11 cellular contexts compared by ENCODE assay signal in genomic region chr16:27240948-27241531, GRCh38. TPM values are rescaled to one million over a fixed set of nuclear protein-coding genes. Genes with fewer than 3 reads are reported as not detected.
DNase-seq lines count a peak whose midpoint lies in the region; ATAC-seq and TF ChIP-seq lines count a peak whose summit lies in the region.
"Had no signal": no experiment of that assay in that cellular context is flagged by ENCODE, and none has a peak within 500 bp of the region (broad histone marks: within the 10 kb centered on the region; RNA-seq: fewer than 3 reads in every experiment).

No MANE protein-coding gene starts in this region.

- H3K27ac Mint-ChIP-seq in activated T-helper 2 cell treated with anti-CD3 and anti-CD28 coated beads, Interferon-gamma antibody, Interleukin-2, Interleukin-4, amounts not matched to agents 10 μg/mL and 5 μg/mL and 100 μg/mL, durations not matched to agents 14 hours and 24 hours and 36 hours, result peak overlapping the region; percentile 100
- H3K27ac Mint-ChIP-seq in GM23338, result no peak overlapping the region

- H3K27ac ChIP-seq in suprapubic skin (no peak overlapping the region), GM23338 (ENCODE audit: low read depth) (no peak overlapping the region)
- H3K27ac ChIP-seq: C4-2B, neutrophil had no signal

- peaks cover 4% of the 10 kb centered on the region for H3K36me3 Mint-ChIP-seq in activated T-cell treated with anti-CD3 and anti-CD28 coated beads, Interleukin-2, amount 50 U/mL, for 4 hours (ENCODE audit: insufficient read depth)
- peaks cover 73% of the 10 kb centered on the region for H3K36me3 Mint-ChIP-seq in activated T-helper 2 cell treated with anti-CD3 and anti-CD28 coated beads, Interferon-gamma antibody, Interleukin-2, Interleukin-4, amounts not matched to agents 10 μg/mL and 5 μg/mL and 100 μg/mL, durations not matched to agents 14 hours and 24 hours and 36 hours (ENCODE audit: low read depth)
- no peaks in the 10 kb centered on the region for H3K36me3 Mint-ChIP-seq in GM23338 (ENCODE audit: low read depth)

- no peak for TF ChIP-seq POLR2A in suprapubic skin (IDR thresholded peaks at IDR 0.05)

- peaks cover 3% of the 10 kb centered on the region for H3K36me3 ChIP-seq in suprapubic skin
- no peaks in the 10 kb centered on the region for H3K36me3 ChIP-seq in GM23338 (ENCODE audit: insufficient read depth)

- H3K9me3 ChIP-seq in suprapubic skin, result no peaks in the 10 kb centered on the region
- H3K9me3 ChIP-seq: neutrophil had no signal

- H3K4me2 ChIP-seq in GM23338, result no peak overlapping the region

- H3K4me1 ChIP-seq in suprapubic skin, result peaks cover 66% of the 10 kb centered on the region
- H3K4me1 ChIP-seq in GM23338 (ENCODE audit: insufficient read depth), result peaks cover 10% of the 10 kb centered on the region

- no peaks in the 10 kb centered on the region for H3K9me3 Mint-ChIP-seq in activated T-cell treated with anti-CD3 and anti-CD28 coated beads, Interleukin-2, amount 50 U/mL, for 4 hours
- no peaks in the 10 kb centered on the region for H3K9me3 Mint-ChIP-seq in activated T-helper 2 cell treated with anti-CD3 and anti-CD28 coated beads, Interferon-gamma antibody, Interleukin-2, Interleukin-4, amounts not matched to agents 10 μg/mL and 5 μg/mL and 100 μg/mL, durations not matched to agents 14 hours and 24 hours and 36 hours
- H3K9me3 Mint-ChIP-seq in GM23338, result no peaks in the 10 kb centered on the region; the same call in 2 of the 3 replicates

- no peak overlapping the region for H2AFZ ChIP-seq in GM23338

- H3K9me2 ChIP-seq in GM23338 (ENCODE audit: insufficient read depth), result no peaks in the 10 kb centered on the region

- 84% methylated on average over 6 of the region's 6 CpGs for WGBS in suprapubic skin

- H3K4me3 ChIP-seq in suprapubic skin (no peak overlapping the region), GM23338 (no peak overlapping the region)

- intact Hi-C loops in activated T-helper 2 cell treated with anti-CD3 and anti-CD28 coated beads, Interferon-gamma antibody, Interleukin-2, Interleukin-4, amounts not matched to agents 10 μg/mL and 5 μg/mL and 100 μg/mL, durations not matched to agents 14 hours and 24 hours and 36 hours (cut with micrococcal nuclease), result no loop called here

- no peak for TF ChIP-seq EP300 in suprapubic skin (IDR thresholded peaks at IDR 0.05)

- DNase-seq in activated T-cell treated with anti-CD3 and anti-CD28 coated beads, Interleukin-2, amount 50 U/mL, for 1 hour, result peak; percentile 6
- DNase-seq in activated T-cell treated with anti-CD3 and anti-CD28 coated beads, Interleukin-2, amount 50 U/mL, for 4 hours, result no peak
- no peak for DNase-seq in activated T-helper 2 cell treated with anti-CD3 and anti-CD28 coated beads, Interferon-gamma antibody, Interleukin-2, Interleukin-4, amounts not matched to agents 10 μg/mL and 5 μg/mL and 100 μg/mL, durations not matched to agents 14 hours and 24 hours and 36 hours (ENCODE audit: low spot score)
- DNase-seq in left lobe of liver (ENCODE audit: low spot score) (no peak), suprapubic skin (ENCODE audit: low spot score in 2 of 2) (peak; percentile 55 to 60), DMS 273 (lab: John Stamatoyannopoulos, UW; ENCODE audit: unreplicated experiment) (no peak), GM23338 (ENCODE audit: low spot score) (no peak)
- DNase-seq: Karpas-422 had no signal

- H3F3A ChIP-seq in GM23338 (replicated peaks; ENCODE audit: low read depth), result no peaks in the 10 kb centered on the region

- no peaks in the 10 kb centered on the region for H3K79me2 ChIP-seq in GM23338 (replicated peaks; ENCODE audit: insufficient read depth)

- H4K20me1 ChIP-seq in GM23338 (replicated peaks; ENCODE audit: insufficient read depth), result no peaks in the 10 kb centered on the region

- H3K27me3 ChIP-seq in suprapubic skin, result no peaks in the 10 kb centered on the region
- no peaks in the 10 kb centered on the region for H3K27me3 ChIP-seq in GM23338 (ENCODE audit: insufficient read depth)
- H3K27me3 ChIP-seq: neutrophil had no signal

- H3K4me1 Mint-ChIP-seq in activated T-cell treated with anti-CD3 and anti-CD28 coated beads, Interleukin-2, amount 50 U/mL, for 4 hours (ENCODE audit: low read depth), result peaks cover 82% of the 10 kb centered on the region
- peaks cover 90% of the 10 kb centered on the region for H3K4me1 Mint-ChIP-seq in activated T-helper 2 cell treated with anti-CD3 and anti-CD28 coated beads, Interferon-gamma antibody, Interleukin-2, Interleukin-4, amounts not matched to agents 10 μg/mL and 5 μg/mL and 100 μg/mL, durations not matched to agents 14 hours and 24 hours and 36 hours (ENCODE audit: low read depth)
- peaks cover 42% of the 10 kb centered on the region for H3K4me1 Mint-ChIP-seq in GM23338

- no peaks in the 10 kb centered on the region for H3K27me3 Mint-ChIP-seq in activated T-cell treated with anti-CD3 and anti-CD28 coated beads, Interleukin-2, amount 50 U/mL, for 4 hours (ENCODE audit: low read depth)
- H3K27me3 Mint-ChIP-seq in activated T-helper 2 cell treated with anti-CD3 and anti-CD28 coated beads, Interferon-gamma antibody, Interleukin-2, Interleukin-4, amounts not matched to agents 10 μg/mL and 5 μg/mL and 100 μg/mL, durations not matched to agents 14 hours and 24 hours and 36 hours (ENCODE audit: low read depth), result no peaks in the 10 kb centered on the region
- peaks cover 6% of the 10 kb centered on the region for H3K27me3 Mint-ChIP-seq in GM23338 (ENCODE audit: insufficient read depth, low read depth, poor library complexity)

- TF ChIP-seq CTCF in suprapubic skin (IDR thresholded peaks at IDR 0.05), result no peak
- TF ChIP-seq CTCF in GM23338 (conservative IDR thresholded peaks at IDR 0.05; ENCODE audit: low read depth in 2 of 2), result no peak

- no peak overlapping the region for H3K4me3 Mint-ChIP-seq in activated T-cell treated with anti-CD3 and anti-CD28 coated beads, Interleukin-2, amount 50 U/mL, for 4 hours
- no peak overlapping the region for H3K4me3 Mint-ChIP-seq in activated T-helper 2 cell treated with anti-CD3 and anti-CD28 coated beads, Interferon-gamma antibody, Interleukin-2, Interleukin-4, amounts not matched to agents 10 μg/mL and 5 μg/mL and 100 μg/mL, durations not matched to agents 14 hours and 24 hours and 36 hours (ENCODE audit: low read depth)
- no peak overlapping the region for H3K4me3 Mint-ChIP-seq in GM23338

- ATAC-seq in activated T-cell treated with anti-CD3 and anti-CD28 coated beads, Interleukin-2, amount 50 U/mL, for 4 hours, result no peak
- ATAC-seq in left lobe of liver (peak; percentile 25), GM23338 (no peak), GM19467 (IDR thresholded peaks at IDR 0.05; ENCODE audit: unreplicated experiment) (no peak)

TF ChIP-seq in GM23338, 12 proteins besides CTCF, POLR2A, EP300 and RAD21 (continues in another document):
- TF ChIP-seq REST (IDR thresholded peaks at IDR 0.05; ENCODE audit: unreplicated experiment) (no peak), NANOG (IDR thresholded peaks at IDR 0.05; ENCODE audit: borderline replicate concordance) (no peak), EZH2phosphoT487 (IDR thresholded peaks at IDR 0.05; ENCODE audit: unreplicated experiment) (no peak), CREB1 (CRISPR knock-in tag; IDR thresholded peaks at IDR 0.05; ENCODE audit: low read depth) (no peak)

RNA-seq across cellular contexts. Expression of gene NSMCE1, which starts 27.5 kb away (rescaled TPM):
- 100 to 1,000 TPM; 109 to 111 (median 111) TPM for total RNA-seq in activated T-cell treated with anti-CD3 and anti-CD28 coated beads, Interleukin-2, amount 50 U/mL, for 4 hours
- total RNA-seq in activated T-helper 2 cell treated with anti-CD3 and anti-CD28 coated beads, Interferon-gamma antibody, Interleukin-2, Interleukin-4, amounts not matched to agents 10 μg/mL and 5 μg/mL and 100 μg/mL, durations not matched to agents 14 hours and 24 hours and 36 hours, result 186 and 189 TPM in 2 replicates
- 27.9 TPM for total RNA-seq in left lobe of liver
- 10 to 100 TPM; 23.0 to 32.2 (median 29.3) TPM for total RNA-seq in suprapubic skin
- 30.6 and 33.9 TPM in 2 replicates for total RNA-seq in GM23338 (2014; rRNA removed; shearing (Covaris generic))
- polyA plus RNA-seq in GM23338 (2016; fragmentation: Nextera tagmentation; extraction: Ambion mirVana), result 47.2 and 50.8 TPM in 2 replicates

RNA-seq across cellular contexts. Expression of gene KDM8, which starts 37.7 kb away (rescaled TPM):
- total RNA-seq in activated T-cell treated with anti-CD3 and anti-CD28 coated beads, Interleukin-2, amount 50 U/mL, for 4 hours, result 10 to 100 TPM in 1 of 3 donors, 1 to 10 TPM in 2; 8.8 to 10.7 (median 8.9) TPM
- total RNA-seq in activated T-helper 2 cell treated with anti-CD3 and anti-CD28 coated beads, Interferon-gamma antibody, Interleukin-2, Interleukin-4, amounts not matched to agents 10 μg/mL and 5 μg/mL and 100 μg/mL, durations not matched to agents 14 hours and 24 hours and 36 hours, result 13.5 and 17.3 TPM in 2 replicates
- 73.7 TPM for total RNA-seq in left lobe of liver
- 1 to 10 TPM; 1.3 to 5.0 (median 3.7) TPM for total RNA-seq in suprapubic skin
- total RNA-seq in GM23338 (2014; rRNA removed; shearing (Covaris generic)), result 5.1 and 9.1 TPM in 2 replicates
- polyA plus RNA-seq in GM23338 (2016; fragmentation: Nextera tagmentation; extraction: Ambion mirVana), result 3.8 and 5.7 TPM in 2 replicates

Comparison
In these comparisons a context has a peak if more than half of its experiments do, and no peak if none do; other contexts are left out.
1. DNase-seq: peak in activated T-cell treated with anti-CD3 and anti-CD28 coated beads, Interleukin-2, amount 50 U/mL, for 1 hour (single experiment) and suprapubic skin (2 of 2); none in activated T-cell treated with anti-CD3 and anti-CD28 coated beads, Interleukin-2, amount 50 U/mL, for 4 hours (single experiment), activated T-helper 2 cell treated with anti-CD3 and anti-CD28 coated beads, Interferon-gamma antibody, Interleukin-2, Interleukin-4, amounts not matched to agents 10 μg/mL and 5 μg/mL and 100 μg/mL, durations not matched to agents 14 hours and 24 hours and 36 hours (single experiment), left lobe of liver (single experiment), DMS 273 (single experiment) and GM23338 (single experiment).